ENCODE assay signal across 8 cellular contexts in genomic region chr1:59976194-59977074, GRCh38. TPM values are rescaled to one million over a fixed set of nuclear protein-coding genes. Genes with fewer than 3 reads are reported as not detected.
DNase-seq lines count a peak whose midpoint lies in the region; ATAC-seq and TF ChIP-seq lines count a peak whose summit lies in the region.

No MANE protein-coding gene starts in this region.

- H3K4me2 ChIP-seq in MM.1S (ENCODE audit: low read depth, low read length) (peak overlapping the region; percentile 31; the same call in 1 of the 2 replicates), hepatocyte (peak overlapping the region; percentile 70)

- H3K27me3 ChIP-seq in MM.1S (replicated peaks; ENCODE audit: insufficient read depth, low read length) (no peaks in the 10 kb centered on the region), SJCRH30 (no peaks in the 10 kb centered on the region; the same call in 1 of the 2 replicates), ascending aorta (no peaks in the 10 kb centered on the region), hepatocyte (peaks cover 22% of the 10 kb centered on the region), sigmoid colon (no peaks in the 10 kb centered on the region)

- no peak for TF ChIP-seq EP300 in sigmoid colon (IDR thresholded peaks at IDR 0.05)

- H4K20me1 ChIP-seq in MM.1S (ENCODE audit: insufficient read depth, low read length) (no peaks in the 10 kb centered on the region), hepatocyte (ENCODE audit: insufficient read depth, poor library complexity, severe bottlenecking) (no peaks in the 10 kb centered on the region)

- WGBS in hepatocyte (ENCODE audit: low lambda C conversion rate, missing lambda C conversion rate) = 32% methylated on average over 19 of the region's 19 CpGs
- WGBS in sigmoid colon, 2 donors = 8 to 32% methylated on average over 19 of the region's 19 CpGs

- no peak overlapping the region for H3K9ac ChIP-seq in MM.1S (ENCODE audit: low read length)

- TF ChIP-seq CTCF in C4-2B (conservative IDR thresholded peaks at IDR 0.05) (peak; percentile 96), MM.1S (IDR thresholded peaks at IDR 0.05; ENCODE audit: low read length) (peak; percentile 93), ascending aorta (IDR thresholded peaks at IDR 0.05) (peak; percentile 62 to 94 (median 88)), hepatocyte (IDR thresholded peaks at IDR 0.05; ENCODE audit: poor library complexity) (peak; percentile 95), sigmoid colon (IDR thresholded peaks at IDR 0.05) (peak; percentile 24 to 86 (median 68))

- H3K4me1 ChIP-seq in MM.1S (ENCODE audit: low read length) (no peaks in the 10 kb centered on the region), SJCRH30 (no peaks in the 10 kb centered on the region), ascending aorta (peaks cover 0 to 3% of the 10 kb centered on the region in 2 donors), hepatocyte (ENCODE audit: insufficient read depth) (no peaks in the 10 kb centered on the region), sigmoid colon (peaks cover 0 to 10% (median 4%) of the 10 kb centered on the region in 4 donors)

- H2AFZ ChIP-seq in MM.1S (ENCODE audit: low read length) (no peak overlapping the region), hepatocyte (no peak overlapping the region)

- H3K9me3 ChIP-seq in MM.1S (replicated peaks; ENCODE audit: insufficient read depth, low read length) (no peaks in the 10 kb centered on the region), SJCRH30 (replicated peaks) (no peaks in the 10 kb centered on the region), ascending aorta (no peaks in the 10 kb centered on the region), hepatocyte (ENCODE audit: low read depth) (no peaks in the 10 kb centered on the region), sigmoid colon (no peaks in the 10 kb centered on the region)

- no peaks in the 10 kb centered on the region for H3F3A ChIP-seq in MM.1S (ENCODE audit: insufficient read depth, low read length)

- H3K9me2 ChIP-seq in MM.1S (replicated peaks; ENCODE audit: insufficient read depth, low read length) = no peaks in the 10 kb centered on the region
- no peaks in the 10 kb centered on the region for H3K9me2 ChIP-seq in hepatocyte (replicated peaks; ENCODE audit: insufficient read depth)

- DNase-seq in MM.1S (peak; percentile 51), SJCRH30 (peak; percentile 58 to 82), ascending aorta (ENCODE audit: low spot score in 2 of 2) (peak in 1 of 2 donors; percentile 84), hepatocyte (ENCODE audit: low spot score) (peak; percentile 78), sigmoid colon (peak; percentile 75)

- no peaks in the 10 kb centered on the region for H3K79me2 ChIP-seq in MM.1S (ENCODE audit: low read length)
- no peaks in the 10 kb centered on the region for H3K79me2 ChIP-seq in hepatocyte

- ATAC-seq in GM19455 (IDR thresholded peaks at IDR 0.05; ENCODE audit: unreplicated experiment) (peak; percentile 76), HG02588 (IDR thresholded peaks at IDR 0.05; ENCODE audit: unreplicated experiment) (no peak)

- H3K4me3 ChIP-seq in MM.1S (ENCODE audit: low read length) (no peak overlapping the region), SJCRH30 (no peak overlapping the region), ascending aorta (peak overlapping the region in 1 of 2 donors; percentile 37), hepatocyte (no peak overlapping the region), sigmoid colon (no peak overlapping the region)

- no peak for TF ChIP-seq POLR2A in sigmoid colon (IDR thresholded peaks at IDR 0.05)

- H3K27ac ChIP-seq in C4-2B (no peak overlapping the region; the same call in 1 of the 2 replicates), MM.1S (ENCODE audit: low read length) (no peak overlapping the region), SJCRH30 (no peak overlapping the region), ascending aorta (no peak overlapping the region), hepatocyte (no peak overlapping the region), sigmoid colon (no peak overlapping the region)

- intact Hi-C loops in ascending aorta (cut with DNase I) (loop anchor here (2.0 to 10.0 kb wide), 4 partner anchors 154 to 788 kb away; no protein-coding TSS in a partner anchor), sigmoid colon (cut with DNase I) (loop anchor here (2.0 kb wide), 1 partner anchor 1066 kb away; no protein-coding TSS in a partner anchor)

- H3K36me3 ChIP-seq in MM.1S (replicated peaks; ENCODE audit: insufficient read depth, low read length) (no peaks in the 10 kb centered on the region), SJCRH30 (no peaks in the 10 kb centered on the region), ascending aorta (no peaks in the 10 kb centered on the region), hepatocyte (replicated peaks; ENCODE audit: insufficient read depth, low read depth) (no peaks in the 10 kb centered on the region), sigmoid colon (no peaks in the 10 kb centered on the region)

RNA-seq across cellular contexts. Expression of gene CYP2J2, which starts 49.9 kb away (rescaled TPM):
- 1.9 and 2.6 TPM in 2 replicates for total RNA-seq in SJCRH30 (2014; rRNA removed; shearing (Covaris generic))
- total RNA-seq in ascending aorta (not detected), hepatocyte (7.9 and 9.4 TPM in 2 replicates), sigmoid colon (1 to 10 TPM in 1 of 4 donors, under 1 TPM in 2, not detected in 1; 0.54 to 1.1 (median 0.71) TPM)
- polyA plus RNA-seq in hepatocyte (2.7 and 6.1 TPM in 2 replicates), sigmoid colon (10 to 100 TPM in 1 of 3 donors, 1 to 10 TPM in 2; 4.2 to 26.9 (median 5.8) TPM)
